In genomic region chr1:149157409-149157808, GRCh38 we compare ENCODE assay signal across 7 cellular contexts. TPM values are rescaled to one million over a fixed set of nuclear protein-coding genes. Genes with fewer than 3 reads are reported as not detected.
DNase-seq lines count a peak whose midpoint lies in the region; ATAC-seq and TF ChIP-seq lines count a peak whose summit lies in the region.
"Not testable (repeated sequence)": the region's sequence is repeated elsewhere in the genome, so short reads cannot be mapped to it uniquely, and the experiment has no call there.

No MANE protein-coding gene starts in this region.

- not testable (repeated sequence) for H3K9me3 Mint-ChIP-seq in T-cell; activated CD4-positive, alpha-beta memory T cell treated with anti-CD3 and anti-CD28 coated beads for 36 hours; activated T-cell treated with anti-CD3 and anti-CD28 coated beads, Interleukin-2, amount 50 U/mL, for 4 hours; activated naive CD8-positive, alpha-beta T cell treated with anti-CD3 and anti-CD28 coated beads for 36 hours

- H3K4ac ChIP-seq in IMR-90 (ENCODE audit: low read depth, low read length); mesendoderm (ENCODE audit: low read depth, low read length): not testable (repeated sequence)

- H2AK9ac ChIP-seq in IMR-90 (replicated peaks; ENCODE audit: low read depth, low read length, poor library complexity), result not testable (repeated sequence)

- not testable (repeated sequence) for H2BK15ac ChIP-seq in IMR-90 (ENCODE audit: low read depth, low read length); mesendoderm (replicated peaks; ENCODE audit: low read depth)

- not testable (repeated sequence) for TF ChIP-seq RAD21 in IMR-90 (IDR thresholded peaks at IDR 0.05; ENCODE audit: low read length)

- TF ChIP-seq POLR2A in IMR-90 (IDR thresholded peaks at IDR 0.05; ENCODE audit: low read depth, low read length); gastrocnemius medialis (IDR thresholded peaks at IDR 0.05): not testable (repeated sequence)

- not testable (repeated sequence) for TF ChIP-seq CTCF in IMR-90 (conservative IDR thresholded peaks at IDR 0.05; ENCODE audit: low read depth, low read length); gastrocnemius medialis (IDR thresholded peaks at IDR 0.05 in 4 of 5, conservative IDR thresholded peaks at IDR 0.05 in 1 of 5)

- intact Hi-C loops in IMR-90 (cut with micrococcal nuclease); activated CD4-positive, alpha-beta memory T cell treated with anti-CD3 and anti-CD28 coated beads for 36 hours (cut with micrococcal nuclease); gastrocnemius medialis (cut with DNase I; ENCODE audit: low total_unique reads): not testable (repeated sequence)

- not testable (repeated sequence) for H3K79me2 ChIP-seq in mesendoderm (ENCODE audit: control insufficient read depth, insufficient read depth, low read length)

- ATAC-seq in IMR-90 (ENCODE audit: low read depth); T-cell (replicated peaks in 1 of 4); activated T-cell treated with anti-CD3 and anti-CD28 coated beads, Interleukin-2, amount 50 U/mL, for 4 hours; gastrocnemius medialis: not testable (repeated sequence)

- H3K4me1 ChIP-seq in IMR-90 (ENCODE audit: control insufficient read depth, insufficient read depth, low read length); mesendoderm (ENCODE audit: control insufficient read depth, low read depth, low read length); gastrocnemius medialis: not testable (repeated sequence)

- not testable (repeated sequence) for H3K27me3 Mint-ChIP-seq in T-cell; activated CD4-positive, alpha-beta memory T cell treated with anti-CD3 and anti-CD28 coated beads for 36 hours; activated T-cell treated with anti-CD3 and anti-CD28 coated beads, Interleukin-2, amount 50 U/mL, for 4 hours (ENCODE audit: low read depth); activated naive CD8-positive, alpha-beta T cell treated with anti-CD3 and anti-CD28 coated beads for 36 hours

- H3K79me1 ChIP-seq in IMR-90 (ENCODE audit: low read depth in 1 of 2, low read length in 2 of 2); mesendoderm (ENCODE audit: low read length): not testable (repeated sequence)

- dilution Hi-C loops in IMR-90 (cut with HindIII; ENCODE audit: low sequenced_read_pairs, unreplicated experiment), result not testable (repeated sequence)

- H4K20me1 ChIP-seq in IMR-90 (ENCODE audit: insufficient read depth, low read length), result not testable (repeated sequence)

- not testable (repeated sequence) for H3K9me1 ChIP-seq in IMR-90 (ENCODE audit: insufficient read depth, low read length)

- H3K4me3 Mint-ChIP-seq in T-cell, result peak overlapping the region; percentile 49 to 58 (median 50)
- peak overlapping the region; percentile 37 for H3K4me3 Mint-ChIP-seq in activated CD4-positive, alpha-beta memory T cell treated with anti-CD3 and anti-CD28 coated beads for 36 hours
- peak overlapping the region; percentile 46 for H3K4me3 Mint-ChIP-seq in activated T-cell treated with anti-CD3 and anti-CD28 coated beads, Interleukin-2, amount 50 U/mL, for 4 hours
- H3K4me3 Mint-ChIP-seq in activated naive CD8-positive, alpha-beta T cell treated with anti-CD3 and anti-CD28 coated beads for 36 hours, result peak overlapping the region; percentile 14

- H2BK120ac ChIP-seq in IMR-90 (ENCODE audit: low read depth, low read length), result peak overlapping the region; percentile 77
- H2BK120ac ChIP-seq in mesendoderm (ENCODE audit: low read depth, low read length), result not testable (repeated sequence)

- H3K9ac ChIP-seq in IMR-90 (ENCODE audit: low read depth, low read length); mesendoderm (ENCODE audit: low read length): not testable (repeated sequence)

- H3K36me3 ChIP-seq in IMR-90 (ENCODE audit: control insufficient read depth, insufficient read depth, low read length); mesendoderm (ENCODE audit: control insufficient read depth, insufficient read depth, low read length); gastrocnemius medialis: not testable (repeated sequence)

- not testable (repeated sequence) for H3K14ac ChIP-seq in IMR-90 (replicated peaks; ENCODE audit: low read depth, low read length)

- H2BK5ac ChIP-seq in IMR-90 (ENCODE audit: low read depth, low read length, poor library complexity, severe bottlenecking); mesendoderm (ENCODE audit: low read length): not testable (repeated sequence)

- not testable (repeated sequence) for H2AK5ac ChIP-seq in IMR-90 (ENCODE audit: low read depth, low read length); mesendoderm (ENCODE audit: low read length)

- H3K18ac ChIP-seq in IMR-90 (ENCODE audit: low read depth, low read length), result peak overlapping the region; percentile 65; the same call in 1 of the 2 replicates
- not testable (repeated sequence) for H3K18ac ChIP-seq in mesendoderm (ENCODE audit: low read length)

- peak overlapping the region; percentile 91 to 95 for H3K27ac Mint-ChIP-seq in T-cell
- H3K27ac Mint-ChIP-seq in activated CD4-positive, alpha-beta memory T cell treated with anti-CD3 and anti-CD28 coated beads for 36 hours, result peak overlapping the region; percentile 56
- H3K27ac Mint-ChIP-seq in activated naive CD8-positive, alpha-beta T cell treated with anti-CD3 and anti-CD28 coated beads for 36 hours, result peak overlapping the region; percentile 60

- H3K4me3 ChIP-seq in IMR-90 (ENCODE audit: insufficient read depth, low read depth, low read length); mesendoderm (ENCODE audit: low read length); gastrocnemius medialis: not testable (repeated sequence)

- 0 out of 2 replicates have a peak overlapping the region, but pooled peaks have one; percentile 53 for H2BK20ac ChIP-seq in IMR-90 (ENCODE audit: low read depth, low read length)

- not testable (repeated sequence) for H3K56ac ChIP-seq in IMR-90 (ENCODE audit: extremely low read depth, insufficient read depth, low read length); mesendoderm (ENCODE audit: low read length)

- H3K36me3 Mint-ChIP-seq in T-cell; activated CD4-positive, alpha-beta memory T cell treated with anti-CD3 and anti-CD28 coated beads for 36 hours; activated T-cell treated with anti-CD3 and anti-CD28 coated beads, Interleukin-2, amount 50 U/mL, for 4 hours (ENCODE audit: insufficient read depth); activated naive CD8-positive, alpha-beta T cell treated with anti-CD3 and anti-CD28 coated beads for 36 hours: not testable (repeated sequence)

- in situ Hi-C loops in IMR-90 (cut with MboI; ENCODE audit: low sequenced_read_pairs); gastrocnemius medialis (cut with MboI; ENCODE audit: low sequenced_read_pairs in 4 of 4): not testable (repeated sequence)

- not testable (repeated sequence) for H4K5ac ChIP-seq in IMR-90 (ENCODE audit: low read depth, low read length); mesendoderm (ENCODE audit: low read length)

- CTCF ChIA-PET in IMR-90 (lab: Yijun Ruan, JAX); T-cell (lab: Charles Lee); activated CD4-positive, alpha-beta memory T cell treated with anti-CD3 and anti-CD28 coated beads for 36 hours (lab: Charles Lee): not testable (repeated sequence)

- not testable (repeated sequence) for H4K91ac ChIP-seq in IMR-90 (ENCODE audit: insufficient read depth, low read depth, low read length)

- BruUV-seq in IMR-90 (replicated peaks; lab: Mats Ljungman, UMichigan), result not testable (repeated sequence)

- H2AFZ ChIP-seq in IMR-90 (replicated peaks; ENCODE audit: low read length, poor library complexity), result not testable (repeated sequence)

- POLR2A ChIA-PET in IMR-90 (lab: Charles Lee; ENCODE audit: unreplicated experiment); T-cell (lab: Charles Lee); activated CD4-positive, alpha-beta memory T cell treated with anti-CD3 and anti-CD28 coated beads for 36 hours (lab: Charles Lee): not testable (repeated sequence)

- 0 out of 4 replicates have a peak overlapping the region, but pooled peaks of 1 of the 2 experiments have one; percentile 25 for H4K8ac ChIP-seq in IMR-90 (ENCODE audit: low read depth in 2 of 2, low read length in 2 of 2)
- H4K8ac ChIP-seq in mesendoderm (ENCODE audit: low read depth, low read length), result not testable (repeated sequence)

- H3K4me1 Mint-ChIP-seq in T-cell, result peaks cover 10 to 16% (median 13%) of the 10 kb centered on the region in 3 donors
- H3K4me1 Mint-ChIP-seq in activated CD4-positive, alpha-beta memory T cell treated with anti-CD3 and anti-CD28 coated beads for 36 hours (ENCODE audit: low read depth), result peaks cover 12% of the 10 kb centered on the region
- not testable (repeated sequence) for H3K4me1 Mint-ChIP-seq in activated T-cell treated with anti-CD3 and anti-CD28 coated beads, Interleukin-2, amount 50 U/mL, for 4 hours (ENCODE audit: low read depth); activated naive CD8-positive, alpha-beta T cell treated with anti-CD3 and anti-CD28 coated beads for 36 hours

- H3K4me2 ChIP-seq in IMR-90 (ENCODE audit: low read depth, low read length); mesendoderm (ENCODE audit: low read length): not testable (repeated sequence)

- not testable (repeated sequence) for H3K27me3 ChIP-seq in IMR-90 (ENCODE audit: control insufficient read depth, insufficient read depth, low read length); mesendoderm (ENCODE audit: insufficient read depth, low read length, poor library complexity); gastrocnemius medialis

- DNase-seq in IMR-90; activated T-cell treated with anti-CD3 and anti-CD28 coated beads, Interleukin-2, amount 50 U/mL, for 4 hours; activated naive CD8-positive, alpha-beta T cell treated with anti-CD3 and anti-CD28 coated beads for 36 hours; gastrocnemius medialis: not testable (repeated sequence)
- peak in 2 of 34 experiments; percentile 3 to 5 for DNase-seq in T-cell
- peak; percentile 8 for DNase-seq in activated CD4-positive, alpha-beta memory T cell treated with anti-CD3 and anti-CD28 coated beads for 36 hours
- peak; percentile 2 for DNase-seq in mesendoderm

- WGBS in IMR-90 (ENCODE audit: extremely low coverage in 2 of 2, insufficient read length in 1 of 2), 2 experiments, result no CpG with 5 or more reads among the region's 7 CpGs
- WGBS in mesendoderm (ENCODE audit: extremely low coverage, insufficient coverage, low lambda C conversion rate), result no CpG with 5 or more reads among the region's 7 CpGs

- not testable (repeated sequence) for H3K23ac ChIP-seq in IMR-90 (ENCODE audit: low read depth, low read length); mesendoderm (ENCODE audit: low read length)

- not testable (repeated sequence) for H3K9me3 ChIP-seq in IMR-90 (ENCODE audit: control insufficient read depth, insufficient read depth, low read length); gastrocnemius medialis

- not testable (repeated sequence) for H3K27ac ChIP-seq in IMR-90 (ENCODE audit: insufficient read depth, low read length); mesendoderm (ENCODE audit: low read depth, low read length)
- H3K27ac ChIP-seq in gastrocnemius medialis, result peak overlapping the region; percentile 10 to 81 (median 40)

RNA-seq across cellular contexts. Expression of gene NBPF9, which starts 54.1 kb away (rescaled TPM):
- 13.6 and 15.2 TPM in 2 replicates for total RNA-seq in IMR-90 (2012; rRNA removed)
- polyA plus RNA-seq in IMR-90 (2012; rRNA removed), result 15.1 and 17.3 TPM in 2 replicates
- polyA plus RNA-seq in IMR-90 (2012; cell fraction: cytosol; rRNA removed), result 4.2 and 5.2 TPM in 2 replicates
- polyA plus RNA-seq in IMR-90 (2012; cell fraction: nucleus; rRNA removed; ENCODE audit: low replicate concordance), result 29.8 and 108 TPM in 2 replicates
- total RNA-seq in T-cell, result 10 to 100 TPM; 42.9 to 60.1 (median 45.5) TPM
- 10 to 100 TPM; 22.0 to 24.3 TPM for total RNA-seq in activated CD4-positive, alpha-beta memory T cell treated with anti-CD3 and anti-CD28 coated beads for 36 hours
- 10 to 100 TPM; 11.1 to 15.9 (median 13.2) TPM for total RNA-seq in activated T-cell treated with anti-CD3 and anti-CD28 coated beads, Interleukin-2, amount 50 U/mL, for 4 hours
- total RNA-seq in activated naive CD8-positive, alpha-beta T cell treated with anti-CD3 and anti-CD28 coated beads for 36 hours, result 10 to 100 TPM; 13.1 to 13.2 TPM
- polyA plus RNA-seq in mesendoderm (2013, experiment 1 of 2), result 2.2 TPM
- polyA plus RNA-seq in mesendoderm (2013, experiment 2 of 2), result 1.8 TPM
- total RNA-seq in gastrocnemius medialis, result 1 to 10 TPM; 2.5 to 7.0 (median 3.3) TPM
